8 cellular contexts compared by ENCODE assay signal in the genomic region with DNA sequence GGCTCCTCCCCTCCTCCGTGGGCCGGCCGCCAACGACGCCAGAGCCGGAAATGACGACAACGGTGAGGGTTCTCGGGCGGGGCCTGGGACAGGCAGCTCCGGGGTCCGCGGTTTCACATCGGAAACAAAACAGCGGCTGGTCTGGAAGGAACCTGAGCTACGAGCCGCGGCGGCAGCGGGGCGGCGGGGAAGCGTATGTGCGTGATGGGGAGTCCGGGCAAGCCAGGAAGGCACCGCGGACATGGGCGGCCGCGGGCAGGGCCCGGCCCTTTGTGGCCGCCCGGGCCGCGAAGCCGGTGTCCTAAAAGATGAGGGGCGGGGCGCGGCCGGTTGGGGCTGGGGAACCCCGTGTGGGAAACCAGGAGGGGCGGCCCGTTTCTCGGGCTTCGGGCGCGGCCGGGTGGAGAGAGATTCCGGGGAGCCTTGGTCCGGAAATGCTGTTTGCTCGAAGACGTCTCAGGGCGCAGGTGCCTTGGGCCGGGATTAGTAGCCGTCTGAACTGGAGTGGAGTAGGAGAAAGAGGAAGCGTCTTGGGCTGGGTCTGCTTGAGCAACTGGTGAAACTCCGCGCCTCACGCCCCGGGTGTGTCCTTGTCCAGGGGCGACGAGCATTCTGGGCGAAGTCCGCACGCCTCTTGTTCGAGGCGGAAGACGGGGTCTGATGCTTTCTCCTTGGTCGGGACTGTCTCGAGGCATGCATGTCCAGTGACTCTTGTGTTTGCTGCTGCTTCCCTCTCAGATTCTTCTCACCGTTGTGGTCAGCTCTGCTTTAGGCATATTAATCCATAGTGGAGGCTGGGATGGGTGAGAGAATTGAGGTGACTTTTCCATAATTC. TPM values are rescaled to one million over a fixed set of nuclear protein-coding genes. Genes with fewer than 3 reads are reported as not detected.
A peak's percentile ranks its signal among the peaks of the same experiment; 100 is the strongest.
DNase-seq lines count a peak whose midpoint lies in the region; ATAC-seq and TF ChIP-seq lines count a peak whose summit lies in the region.

A gene (plus strand): TSS at position 121 of the 835 bp plus-strand sequence. CDS start 11,513 bp downstream, outside the sequence.

- H3K4me1 Mint-ChIP-seq in nephron = peaks cover 15% of the 10 kb centered on the region

- H3K27ac Mint-ChIP-seq in nephron = peak within 1 kb of the TSS; percentile 41 to 95 (median 84)

- peaks cover 7% of the 10 kb centered on the region for H3K36me3 Mint-ChIP-seq in nephron (ENCODE audit: low read depth)

- no peaks in the 10 kb centered on the region for H3K36me3 ChIP-seq in H7 (replicated peaks; ENCODE audit: control insufficient read depth, insufficient read depth, low read length)

- H3K4me3 ChIP-seq in H7 (ENCODE audit: insufficient read depth, low read depth, low read length) = peak within 1 kb of the TSS; percentile 79
- peak within 1 kb of the TSS; percentile 86 for H3K4me3 ChIP-seq in fibroblast of pulmonary artery (replicated peaks; ENCODE audit: low read depth, low read length)

- peak; percentile 97 for ATAC-seq in stimulated activated naive CD8-positive, alpha-beta T cell treated with anti-CD3 and anti-CD28 coated beads, Interleukin-15, Interleukin-2, amounts not matched to agents 100 U/mL and 50 U/mL, for 24 hours

- no peaks in the 10 kb centered on the region for H3K27me3 Mint-ChIP-seq in nephron (ENCODE audit: low read depth)

- TF ChIP-seq CTCF in fibroblast of pulmonary artery (IDR thresholded peaks at IDR 0.05; ENCODE audit: low read length, missing control alignments) = no peak
- TF ChIP-seq CTCF in nephron (IDR thresholded peaks at IDR 0.05; ENCODE audit: unreplicated experiment in 3 of 3) = no peak

- peaks cover 10% of the 10 kb centered on the region for H3K9me3 Mint-ChIP-seq in nephron

- H3K27me3 ChIP-seq in H7 (ENCODE audit: control insufficient read depth, insufficient read depth, low read length) = no peaks in the 10 kb centered on the region

- DNase-seq in ELR (ENCODE audit: low read depth) (peak; percentile 95), H7 (peak; percentile 98), M059J (ENCODE audit: low read depth) (peak; percentile 85), SHP77 treated with DMSO at 0.1 percent for 48 hours (lab: John Stamatoyannopoulos, UW) (peak; percentile 67), fibroblast of pulmonary artery (ENCODE audit: low read depth) (peak; percentile 92)
- DNase-seq in activated effector memory CD4-positive, alpha-beta T cell treated with anti-CD3 and anti-CD28 coated beads, Interleukin-2, amount 50 U/mL, for 16 hours = peak; percentile 100
- DNase-seq in stimulated activated naive CD8-positive, alpha-beta T cell treated with anti-CD3 and anti-CD28 coated beads, Interleukin-15, Interleukin-2, amounts not matched to agents 100 U/mL and 50 U/mL, for 24 hours = peak; percentile 100

- H3K4me3 Mint-ChIP-seq in nephron = peak within 1 kb of the TSS; percentile 86 to 100 (median 94)

RNA-seq across cellular contexts. Expression of the gene that starts here (rescaled TPM):
- total RNA-seq in H7 (2014; rRNA removed; shearing (Covaris generic)) = 13.4 and 18.8 TPM in 2 replicates
- 34.6 and 44.9 TPM in 2 replicates for total RNA-seq in M059J (2014; rRNA removed; shearing (Covaris generic))

Comparison
In these comparisons a context has a peak if more than half of its experiments do, and no peak if none do; other contexts are left out.
1. Peak in every context shown above with its lines: DNase-seq, ATAC-seq and H3K4me3 ChIP-seq.